ENCODE assay signal across 14 cellular contexts in genomic region chr15:66459818-66460615, GRCh38. TPM values are rescaled to one million over a fixed set of nuclear protein-coding genes. Genes with fewer than 3 reads are reported as not detected.
A peak's percentile ranks its signal among the peaks of the same experiment; 100 is the strongest.
DNase-seq lines count a peak whose midpoint lies in the region; ATAC-seq, FAIRE-seq and TF ChIP-seq lines count a peak whose summit lies in the region.
"Had no signal": no experiment of that assay in that cellular context is flagged by ENCODE, and none has a peak within 500 bp of the region (broad histone marks: within the 10 kb centered on the region; RNA-seq: fewer than 3 reads in every experiment).

No MANE protein-coding gene starts in this region.

- POLR2A ChIA-PET in RWPE1 (lab: Yijun Ruan, JAX; ENCODE audit: low non-redundant PET): interaction anchor here (0.5 kb wide), 1 partner anchor 113 kb away, joined by 3 read pairs; no protein-coding TSS in a partner anchor
- POLR2A ChIA-PET in endothelial cell of umbilical vein (lab: Charles Lee): no interaction called here

- DNase-seq in activated naive CD4-positive, alpha-beta T cell treated with anti-CD3 and anti-CD28 coated beads, Interleukin-2, amount 10 ng/mL, durations not matched to agents 7 days and 5 days: no peak
- DNase-seq in activated naive CD4-positive, alpha-beta T cell treated with Interleukin-2 at 50 U/mL for 16 hours: no peak
- DNase-seq in RWPE1 (ENCODE audit: low spot score): peak; percentile 80
- no peak for DNase-seq in endothelial cell of umbilical vein (ENCODE audit: low read depth, low spot score)
- no peak for DNase-seq in stimulated activated effector memory CD8-positive, alpha-beta T cell treated with anti-CD3 and anti-CD28 coated beads, Interleukin-12 subunit alpha, Interleukin-12 subunit beta, amount 100 ng/mL, for 72 hours (ENCODE audit: low spot score in 2 of 2)
- DNase-seq in HTR-8/SVneo (ENCODE audit: insufficient read length, low spot score): no peak
- no peak for DNase-seq in hepatocyte (ENCODE audit: low spot score)
- DNase-seq: anterior cingulate cortex; erythroblast; stimulated activated naive CD4-positive, alpha-beta T cell treated with Interleukin-2 at 50 U/mL for 16 hours had no signal

- H3K27me3 Mint-ChIP-seq in activated naive CD4-positive, alpha-beta T cell treated with anti-CD3 and anti-CD28 coated beads, Interleukin-2, amount 10 ng/mL, durations not matched to agents 7 days and 5 days: no peaks in the 10 kb centered on the region

- no peaks in the 10 kb centered on the region for H4K20me1 ChIP-seq in endothelial cell of umbilical vein (replicated peaks; ENCODE audit: control insufficient read depth, extremely low read depth, insufficient read depth, low read length)
- H4K20me1 ChIP-seq in hepatocyte (ENCODE audit: insufficient read depth, poor library complexity, severe bottlenecking): no peaks in the 10 kb centered on the region

- H3K9me3 Mint-ChIP-seq in activated naive CD4-positive, alpha-beta T cell treated with anti-CD3 and anti-CD28 coated beads, Interleukin-2, amount 10 ng/mL, durations not matched to agents 7 days and 5 days: no peaks in the 10 kb centered on the region
- no peaks in the 10 kb centered on the region for H3K9me3 Mint-ChIP-seq in stimulated activated effector memory CD8-positive, alpha-beta T cell treated with anti-CD3 and anti-CD28 coated beads, Interleukin-12 subunit alpha, Interleukin-12 subunit beta, amount 100 ng/mL, for 72 hours

- H3K9me3 ChIP-seq in endothelial cell of umbilical vein (replicated peaks; ENCODE audit: control insufficient read depth, insufficient read depth, low read length): no peaks in the 10 kb centered on the region
- no peaks in the 10 kb centered on the region for H3K9me3 ChIP-seq in hepatocyte (ENCODE audit: low read depth)
- H3K9me3 ChIP-seq: neutrophil had no signal

- intact Hi-C loops in endothelial cell of umbilical vein (cut with micrococcal nuclease): no loop called here

- H3K79me2 ChIP-seq in endothelial cell of umbilical vein (ENCODE audit: control insufficient read depth, insufficient read depth, low read length) (peaks cover 2% of the 10 kb centered on the region), hepatocyte (no peaks in the 10 kb centered on the region)

- H3K36me3 ChIP-seq in endothelial cell of umbilical vein (ENCODE audit: control insufficient read depth in 2 of 2, extremely low read depth in 1 of 2, insufficient read depth in 2 of 2, low read length in 2 of 2) (no peaks in the 10 kb centered on the region), hepatocyte (replicated peaks; ENCODE audit: insufficient read depth, low read depth) (no peaks in the 10 kb centered on the region)

- H3K9me1 ChIP-seq in endothelial cell of umbilical vein (replicated peaks; ENCODE audit: control insufficient read depth, extremely low read depth, insufficient read depth, low read length): no peaks in the 10 kb centered on the region

- H2AFZ ChIP-seq in endothelial cell of umbilical vein (ENCODE audit: low read depth, low read length) (no peak overlapping the region), hepatocyte (no peak overlapping the region)

- H3K4me2 ChIP-seq in endothelial cell of umbilical vein (ENCODE audit: insufficient read depth, low read length) (no peak overlapping the region), hepatocyte (no peak overlapping the region)

- no peak for ATAC-seq in stimulated activated effector memory CD8-positive, alpha-beta T cell treated with anti-CD3 and anti-CD28 coated beads, Interleukin-12 subunit alpha, Interleukin-12 subunit beta, amount 100 ng/mL, for 72 hours
- no peak for ATAC-seq in GM19324 (IDR thresholded peaks at IDR 0.05; ENCODE audit: low FRiP score, unreplicated experiment)
- ATAC-seq: activated CD4-positive, CD25-positive, alpha-beta regulatory T cell treated with anti-CD3 and anti-CD28 coated beads, Interleukin-2, amount 50 U/mL, for 24 hours had no signal

- H3K9ac ChIP-seq in endothelial cell of umbilical vein (replicated peaks; ENCODE audit: extremely low read depth, insufficient read depth, low read length): no peak overlapping the region

- no peak for TF ChIP-seq POLR2A in endothelial cell of umbilical vein (IDR thresholded peaks at IDR 0.05; ENCODE audit: low read depth, low read length)

- H3K9me2 ChIP-seq in hepatocyte (replicated peaks; ENCODE audit: insufficient read depth): no peaks in the 10 kb centered on the region

- FAIRE-seq in endothelial cell of umbilical vein (lab: Jason Lieb, UNC) (peak; percentile 72), HTR-8/SVneo (lab: Jason Lieb, UNC) (no peak)

- H3K27ac ChIP-seq in RWPE1: peak overlapping the region; percentile 61
- peak overlapping the region; percentile 9 for H3K27ac ChIP-seq in endothelial cell of umbilical vein (ENCODE audit: insufficient read depth, low read depth, low read length)
- no peak overlapping the region for H3K27ac ChIP-seq in hepatocyte
- H3K27ac ChIP-seq: neutrophil had no signal

- WGBS in hepatocyte (ENCODE audit: low lambda C conversion rate, missing lambda C conversion rate): 79% methylated on average over 3 of the region's 3 CpGs

- H3K27me3 ChIP-seq in endothelial cell of umbilical vein (ENCODE audit: control insufficient read depth in 2 of 2, insufficient read depth in 2 of 2, low read length in 2 of 2) (no peaks in the 10 kb centered on the region), hepatocyte (no peaks in the 10 kb centered on the region)
- H3K27me3 ChIP-seq: neutrophil had no signal

- no TSS peak for BruUV-seq in endothelial cell of umbilical vein (replicated peaks; lab: Mats Ljungman, UMichigan)

- dilution Hi-C loops in endothelial cell of umbilical vein (cut with MboI; ENCODE audit: extremely low pct_ligation_motif_present, low sequenced_read_pairs): no loop called here

- H3K4me1 Mint-ChIP-seq in activated naive CD4-positive, alpha-beta T cell treated with anti-CD3 and anti-CD28 coated beads, Interleukin-2, amount 10 ng/mL, durations not matched to agents 7 days and 5 days: peaks cover 10% of the 10 kb centered on the region
- H3K4me1 Mint-ChIP-seq in stimulated activated effector memory CD8-positive, alpha-beta T cell treated with anti-CD3 and anti-CD28 coated beads, Interleukin-12 subunit alpha, Interleukin-12 subunit beta, amount 100 ng/mL, for 72 hours: peaks cover 24% of the 10 kb centered on the region

- CTCF ChIA-PET in activated naive CD4-positive, alpha-beta T cell treated with anti-CD3 and anti-CD28 coated beads, Interleukin-2, amount 10 ng/mL, durations not matched to agents 7 days and 5 days (lab: Charles Lee): interaction anchor here (1.6 kb wide), 1 partner anchor 12 kb away, joined by 4 read pairs; no protein-coding TSS in a partner anchor
- CTCF ChIA-PET in RWPE1 (lab: Yijun Ruan, JAX) (interaction anchor here (0.6 to 0.9 kb wide), 2 partner anchors 33 to 38 kb away, joined by 6 to 8 read pairs; partner anchors contain the start of gene SNAPC5), endothelial cell of umbilical vein (lab: Charles Lee) (interaction anchor here (0.6 to 1.9 kb wide), 5 partner anchors 8 to 1058 kb away, joined by 3 to 5 read pairs (median 3); no protein-coding TSS in a partner anchor)

- H3K4me1 ChIP-seq in endothelial cell of umbilical vein (ENCODE audit: control insufficient read depth, extremely low read depth, insufficient read depth, low read length) (peaks cover 12% of the 10 kb centered on the region), hepatocyte (ENCODE audit: insufficient read depth) (no peaks in the 10 kb centered on the region)

- H3K4me3 Mint-ChIP-seq in activated naive CD4-positive, alpha-beta T cell treated with anti-CD3 and anti-CD28 coated beads, Interleukin-2, amount 10 ng/mL, durations not matched to agents 7 days and 5 days: no peak overlapping the region
- no peak overlapping the region for H3K4me3 Mint-ChIP-seq in stimulated activated effector memory CD8-positive, alpha-beta T cell treated with anti-CD3 and anti-CD28 coated beads, Interleukin-12 subunit alpha, Interleukin-12 subunit beta, amount 100 ng/mL, for 72 hours
- H3K4me3 Mint-ChIP-seq: CD14-positive monocyte had no signal

- peak overlapping the region; percentile 38 for H3K27ac Mint-ChIP-seq in activated naive CD4-positive, alpha-beta T cell treated with anti-CD3 and anti-CD28 coated beads, Interleukin-2, amount 10 ng/mL, durations not matched to agents 7 days and 5 days
- peak overlapping the region; percentile 4 for H3K27ac Mint-ChIP-seq in stimulated activated effector memory CD8-positive, alpha-beta T cell treated with anti-CD3 and anti-CD28 coated beads, Interleukin-12 subunit alpha, Interleukin-12 subunit beta, amount 100 ng/mL, for 72 hours

- no peak for TF ChIP-seq CTCF in RWPE1 (conservative IDR thresholded peaks at IDR 0.05; ENCODE audit: low read depth)
- TF ChIP-seq CTCF in endothelial cell of umbilical vein (IDR thresholded peaks at IDR 0.05; ENCODE audit: extremely low read depth in 1 of 2, insufficient read depth in 1 of 2, low read depth in 1 of 2, low read length in 2 of 2): no peak
- TF ChIP-seq CTCF in hepatocyte (IDR thresholded peaks at IDR 0.05; ENCODE audit: poor library complexity): no peak

- no peak overlapping the region for H3K4me3 ChIP-seq in endothelial cell of umbilical vein (replicated peaks in 1 of 3; ENCODE audit: insufficient read depth in 1 of 3, low read depth in 1 of 3, low read length in 3 of 3)
- no peak overlapping the region for H3K4me3 ChIP-seq in hepatocyte

- peaks cover 44% of the 10 kb centered on the region for H3K36me3 Mint-ChIP-seq in activated naive CD4-positive, alpha-beta T cell treated with anti-CD3 and anti-CD28 coated beads, Interleukin-2, amount 10 ng/mL, durations not matched to agents 7 days and 5 days
- peaks cover 84% of the 10 kb centered on the region for H3K36me3 Mint-ChIP-seq in stimulated activated effector memory CD8-positive, alpha-beta T cell treated with anti-CD3 and anti-CD28 coated beads, Interleukin-12 subunit alpha, Interleukin-12 subunit beta, amount 100 ng/mL, for 72 hours

RNA-seq across cellular contexts. Expression of gene SNAPC5, which starts 37.5 kb away (rescaled TPM):
- total RNA-seq in endothelial cell of umbilical vein (13.6 and 17.4 TPM in 2 replicates), hepatocyte (23.2 and 30.9 TPM in 2 replicates)
- polyA plus RNA-seq in endothelial cell of umbilical vein (14.5 and 16.0 TPM in 2 replicates), hepatocyte (27.6 and 36.6 TPM in 2 replicates)
- 34.2 and 35.5 TPM in 2 replicates for polyA plus RNA-seq in endothelial cell of umbilical vein (2011; cell fraction: cytosol; rRNA removed)
- polyA plus RNA-seq in endothelial cell of umbilical vein (2011; cell fraction: nucleus; rRNA removed): 10.3 and 12.0 TPM in 2 replicates
- polyA plus RNA-seq in endothelial cell of umbilical vein (2012): 17.3 and 23.7 TPM in 2 replicates
- 10.6 and 12.6 TPM in 2 replicates for polyA minus RNA-seq in endothelial cell of umbilical vein
- polyA minus RNA-seq in endothelial cell of umbilical vein (2011; cell fraction: cytosol; rRNA and poly(A)+ RNA removed): 24.3 TPM
- polyA minus RNA-seq in endothelial cell of umbilical vein (2011; cell fraction: nucleus; rRNA and poly(A)+ RNA removed): 4.0 and 4.6 TPM in 2 replicates

RNA-seq across cellular contexts. Expression of gene RPL4, which starts 44.6 kb away (rescaled TPM):
- total RNA-seq in endothelial cell of umbilical vein (2,534 and 2,598 TPM in 2 replicates), hepatocyte (3,351 and 3,774 TPM in 2 replicates)
- polyA plus RNA-seq in endothelial cell of umbilical vein (2,896 and 3,530 TPM in 2 replicates), hepatocyte (698 and 758 TPM in 2 replicates)
- 4,505 and 4,880 TPM in 2 replicates for polyA plus RNA-seq in endothelial cell of umbilical vein (2011; cell fraction: cytosol; rRNA removed)
- 1,563 and 1,931 TPM in 2 replicates for polyA plus RNA-seq in endothelial cell of umbilical vein (2011; cell fraction: nucleus; rRNA removed)
- 2,845 and 3,612 TPM in 2 replicates for polyA plus RNA-seq in endothelial cell of umbilical vein (2012)
- polyA minus RNA-seq in endothelial cell of umbilical vein: 3,300 and 3,522 TPM in 2 replicates
- 1,957 TPM for polyA minus RNA-seq in endothelial cell of umbilical vein (2011; cell fraction: cytosol; rRNA and poly(A)+ RNA removed)
- polyA minus RNA-seq in endothelial cell of umbilical vein (2011; cell fraction: nucleus; rRNA and poly(A)+ RNA removed): 399 and 512 TPM in 2 replicates

RNA-seq across cellular contexts. Expression of gene ZWILCH, which starts 45.1 kb away (rescaled TPM):
- total RNA-seq in endothelial cell of umbilical vein (28.8 and 29.8 TPM in 2 replicates), hepatocyte (10.8 and 17.8 TPM in 2 replicates)
- polyA plus RNA-seq in endothelial cell of umbilical vein (5.7 and 9.3 TPM in 2 replicates), hepatocyte (9.8 and 10.3 TPM in 2 replicates)
- 16.8 and 17.1 TPM in 2 replicates for polyA plus RNA-seq in endothelial cell of umbilical vein (2011; cell fraction: cytosol; rRNA removed)
- polyA plus RNA-seq in endothelial cell of umbilical vein (2011; cell fraction: nucleus; rRNA removed): 19.6 and 32.0 TPM in 2 replicates
- 15.7 and 28.2 TPM in 2 replicates for polyA plus RNA-seq in endothelial cell of umbilical vein (2012)
- 17.5 and 20.9 TPM in 2 replicates for polyA minus RNA-seq in endothelial cell of umbilical vein
- polyA minus RNA-seq in endothelial cell of umbilical vein (2011; cell fraction: cytosol; rRNA and poly(A)+ RNA removed): 47.4 TPM
- 8.6 and 24.0 TPM in 2 replicates for polyA minus RNA-seq in endothelial cell of umbilical vein (2011; cell fraction: nucleus; rRNA and poly(A)+ RNA removed)
